In the genomic region with DNA sequence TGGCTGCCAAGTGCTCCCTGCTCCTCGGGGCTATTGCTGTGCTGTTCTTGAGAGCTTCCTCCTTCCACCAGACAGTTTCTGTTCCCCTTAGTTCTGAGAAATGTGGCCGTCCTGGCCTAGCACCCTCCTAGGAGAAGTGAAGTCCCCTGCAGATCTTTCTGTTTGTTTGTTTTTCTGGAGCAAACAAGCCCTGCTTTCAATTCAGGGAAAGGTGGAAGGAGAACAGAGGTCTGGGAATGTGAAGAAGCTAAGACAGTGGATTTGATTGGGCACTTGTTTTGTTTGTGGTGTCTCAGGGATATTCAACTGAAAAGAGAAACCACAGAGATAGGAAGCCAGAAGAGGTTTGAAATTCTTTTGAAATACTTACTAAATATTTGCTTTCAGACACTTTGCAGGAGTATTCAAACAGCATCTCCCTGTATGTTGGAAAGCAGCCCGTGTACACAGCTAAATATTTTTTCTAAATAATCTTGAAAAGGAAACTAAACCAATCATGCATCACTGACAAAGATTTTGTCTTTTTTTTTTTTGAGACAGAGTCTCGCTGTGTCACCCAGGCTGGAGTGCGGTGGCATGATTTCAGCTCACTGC, we compare ENCODE assay signal across 8 cellular contexts. TPM values are rescaled to one million over a fixed set of nuclear protein-coding genes. Genes with fewer than 3 reads are reported as not detected.
DNase-seq lines count a peak whose midpoint lies in the region; ATAC-seq lines count a peak whose summit lies in the region.

No MANE protein-coding gene starts in this region.

- H3K4me1 Mint-ChIP-seq in T-cell: peaks cover 19 to 26% (median 22%) of the 10 kb centered on the region in 3 donors

- peak overlapping the region; percentile 1 to 46 for H3K4me3 ChIP-seq in esophagus (ENCODE audit: low read depth in 1 of 2, low read length in 2 of 2)
- no peak overlapping the region for H3K4me3 ChIP-seq in skin epidermis

- POLR2A ChIA-PET in T-cell (lab: Charles Lee): interaction anchor here (0.6 to 1.7 kb wide), 3 partner anchors 15 to 809 kb away, joined by 3 to 10 read pairs (median 8); partner anchors contain the start of gene PPM1K (in 1 of the 2)

- H3K4me1 ChIP-seq in esophagus (ENCODE audit: control insufficient read depth in 2 of 2, insufficient read depth in 2 of 2, low read length in 1 of 2): peaks cover 0 to 2% of the 10 kb centered on the region in 2 donors

- 37 to 43% methylated on average over 5 of the region's 5 CpGs for WGBS in esophagus, 2 donors

- H3K27ac ChIP-seq in esophagus (ENCODE audit: low read depth in 2 of 2, low read length in 1 of 2): peak overlapping the region; percentile 82 to 95
- peak overlapping the region in 12 of 21 experiments; percentile 3 to 75 (median 32) for H3K27ac ChIP-seq in skin epidermis

- H3K36me3 Mint-ChIP-seq in T-cell: no peaks in the 10 kb centered on the region

- no peaks in the 10 kb centered on the region for H3K27me3 Mint-ChIP-seq in T-cell

- CTCF ChIA-PET in T-cell (lab: Charles Lee): interaction anchor here in 1 of 2 donors (1.4 kb wide), 1 partner anchor 136 kb away, joined by 4 read pairs; the partner anchor contains the start of gene HERC5

- DNase-seq in DMS53 (lab: John Stamatoyannopoulos, UW) (peak; percentile 37), T-cell (peak in 18 of 34 experiments; percentile 2 to 41 (median 6)), T1000 (lab: John Stamatoyannopoulos, UW) (no peak), NCI-H1105 treated with DMSO at 0.1 percent for 48 hours (lab: John Stamatoyannopoulos, UW) (no peak)

- H3K27me3 ChIP-seq in esophagus (ENCODE audit: control insufficient read depth in 1 of 2, insufficient read depth in 2 of 2, low read length in 2 of 2): no peaks in the 10 kb centered on the region

- H3K36me3 ChIP-seq in esophagus (ENCODE audit: control insufficient read depth in 2 of 2, insufficient read depth in 2 of 2, low read length in 1 of 2): no peaks in the 10 kb centered on the region

- H3K4me3 Mint-ChIP-seq in T-cell: peak overlapping the region; percentile 66 to 77 (median 73)

- no peaks in the 10 kb centered on the region for H3K9me3 Mint-ChIP-seq in T-cell

- peak; percentile 99 for ATAC-seq in GM19395 (IDR thresholded peaks at IDR 0.05; ENCODE audit: unreplicated experiment)
- ATAC-seq in HG03378 (IDR thresholded peaks at IDR 0.05; ENCODE audit: unreplicated experiment): peak; percentile 98
- ATAC-seq in T-cell (replicated peaks in 1 of 4): peak; percentile 86 to 89 (median 88)

- H3K27ac Mint-ChIP-seq in T-cell: peak overlapping the region; percentile 97 to 98

- H3K9me3 ChIP-seq in esophagus (ENCODE audit: control insufficient read depth in 2 of 2, insufficient read depth in 1 of 2, low read depth in 1 of 2, low read length in 1 of 2): no peaks in the 10 kb centered on the region

RNA-seq across cellular contexts. Expression of gene PPM1K, which starts 36.5 kb away (rescaled TPM):
- 10 to 100 TPM; 74.2 to 91.1 (median 84.8) TPM for total RNA-seq in T-cell
- polyA plus RNA-seq in esophagus: 1 to 10 TPM; 5.5 to 5.7 TPM

RNA-seq across cellular contexts. Expression of gene HERC6, which starts 57.8 kb away (rescaled TPM):
- total RNA-seq in T-cell: 10 to 100 TPM; 13.9 to 25.2 (median 19.7) TPM
- 10 to 100 TPM in 1 of 2 donors, 1 to 10 TPM in 1; 8.7 to 15.6 TPM for polyA plus RNA-seq in esophagus

Comparison
In these comparisons a context has a peak if more than half of its experiments do, and no peak if none do; other contexts are left out.
1. DNase-seq: peak in DMS53 (single experiment) and T-cell (18 of 34); none in T1000 (single experiment) and NCI-H1105 treated with DMSO at 0.1 percent for 48 hours (single experiment).
2. H3K4me3 ChIP-seq: peak in esophagus (2 of 2); none in skin epidermis (0 of 7).
3. Peak in every context shown above with its lines, with median percentiles within 50 percentile points of each other: ATAC-seq.